In the genomic region with DNA sequence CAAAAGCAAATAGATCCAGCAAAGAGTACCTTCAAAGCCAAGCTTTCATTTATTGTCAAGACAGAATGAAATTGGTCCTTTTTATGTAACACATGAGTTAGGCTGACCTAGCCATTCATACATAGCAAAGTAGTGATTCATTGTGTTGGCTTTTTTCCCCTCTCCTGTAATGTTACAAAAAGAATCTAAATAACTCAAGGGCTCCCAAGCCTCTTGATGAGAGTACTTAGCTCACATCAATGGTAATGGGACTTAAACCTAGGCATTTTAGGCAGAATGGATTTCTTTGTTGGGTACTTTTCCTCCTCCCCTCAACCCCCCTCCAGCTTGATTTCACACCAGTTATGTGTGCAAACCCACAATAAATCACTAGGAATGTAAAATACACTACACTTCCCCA, we compare ENCODE assay signal across 10 cellular contexts.
DNase-seq lines count a peak whose midpoint lies in the region; ATAC-seq, FAIRE-seq and TF ChIP-seq lines count a peak whose summit lies in the region.
"Had no signal": no experiment of that assay in that cellular context is flagged by ENCODE, and none has a peak within 500 bp of the region (broad histone marks: within the 10 kb centered on the region; RNA-seq: fewer than 3 reads in every experiment).

No MANE protein-coding gene starts in this region.

- H3K9me3 Mint-ChIP-seq in neural crest cell = no peaks in the 10 kb centered on the region

- H3K27ac Mint-ChIP-seq in neural crest cell (ENCODE audit: unreplicated experiment) = peak overlapping the region; percentile 64

- TF ChIP-seq CTCF in neural crest cell (conservative IDR thresholded peaks at IDR 0.05) = no peak

- no peak overlapping the region for H3K4me3 Mint-ChIP-seq in neural crest cell

- H3K27me3 Mint-ChIP-seq in neural crest cell (ENCODE audit: low read depth) = no peaks in the 10 kb centered on the region

- peaks cover 54% of the 10 kb centered on the region for H3K4me1 Mint-ChIP-seq in neural crest cell

- FAIRE-seq in endometrium (lab: Jason Lieb, UNC) = peak; percentile 86

- ATAC-seq in GM18517 (IDR thresholded peaks at IDR 0.05; ENCODE audit: unreplicated experiment) (no peak), GM19395 (IDR thresholded peaks at IDR 0.05; ENCODE audit: unreplicated experiment) (no peak)

- DNase-seq in DMS79 treated with DMSO at 0.1 percent for 48 hours (lab: John Stamatoyannopoulos, UW) (peak; percentile 77), NCI-H187 (lab: John Stamatoyannopoulos, UW) (peak; percentile 59 to 82), neural crest cell (ENCODE audit: low read depth, low spot score) (no peak), germinal center (ENCODE audit: low spot score) (no peak)
- no peak for DNase-seq in stimulated activated CD8-positive, alpha-beta memory T cell treated with anti-CD3 and anti-CD28 coated beads, Interleukin-4, amount 100 ng/mL, for 48 hours
- DNase-seq: activated CD4-positive, alpha-beta T cell treated with anti-CD3 and anti-CD28 coated beads for 4 hours; hypothalamus had no signal

- H3K36me3 Mint-ChIP-seq in neural crest cell (ENCODE audit: low read depth) = no peaks in the 10 kb centered on the region

Comparison
In these comparisons a context has a peak if more than half of its experiments do, and no peak if none do; other contexts are left out.
1. DNase-seq: peak in DMS79 treated with DMSO at 0.1 percent for 48 hours (single experiment) and NCI-H187 (2 of 2); none in neural crest cell (single experiment), germinal center (single experiment) and stimulated activated CD8-positive, alpha-beta memory T cell treated with anti-CD3 and anti-CD28 coated beads, Interleukin-4, amount 100 ng/mL, for 48 hours (single experiment).